17 cellular contexts compared by ENCODE assay signal in the genomic region with DNA sequence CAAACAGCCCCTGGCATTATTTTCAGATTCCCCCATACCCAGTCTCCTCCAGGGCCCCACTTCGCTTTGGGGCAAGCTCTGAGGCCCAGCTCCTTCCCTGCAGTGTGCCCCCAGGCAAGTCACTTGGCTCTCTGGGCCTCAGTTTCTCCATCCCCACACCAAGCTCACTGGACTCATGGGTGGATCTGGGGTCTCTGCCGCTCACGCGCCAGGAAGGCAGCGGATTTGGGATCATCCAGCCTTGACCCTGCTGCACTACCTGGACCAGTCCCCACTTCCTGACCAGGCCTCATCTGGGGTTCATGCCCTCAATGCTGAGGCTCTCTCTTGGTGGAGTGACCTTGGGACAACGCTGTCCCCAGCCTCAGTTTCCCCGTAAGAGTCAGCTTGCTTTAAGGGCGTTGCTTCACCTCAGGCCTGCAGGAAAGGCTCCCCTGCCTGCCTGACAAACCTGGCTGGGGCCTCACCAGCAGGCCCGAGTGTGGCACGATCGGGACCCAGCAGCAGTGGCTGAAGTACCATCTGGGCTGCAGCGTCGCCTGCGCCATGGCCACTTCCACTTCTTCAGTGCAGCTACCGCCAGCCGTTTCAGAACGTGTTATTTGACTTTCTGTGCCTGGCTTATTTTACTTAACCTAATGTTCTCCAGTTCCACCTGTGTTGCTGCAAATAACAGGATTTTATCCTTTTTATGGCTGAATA.
DNase-seq lines count a peak whose midpoint lies in the region; ATAC-seq and TF ChIP-seq lines count a peak whose summit lies in the region.
"Had no signal": no experiment of that assay in that cellular context is flagged by ENCODE, and none has a peak within 500 bp of the region (broad histone marks: within the 10 kb centered on the region; RNA-seq: fewer than 3 reads in every experiment).

No MANE protein-coding gene starts in this region.

- no peaks in the 10 kb centered on the region for H3K4me1 Mint-ChIP-seq in stimulated activated memory B cell treated with anti-CD40 and anti-IgM and Interleukin-4, amounts not matched to agents 10 μg/mL and 1 μg/mL and 100 μg/mL, for 72 hours
- H3K4me1 Mint-ChIP-seq: CD4-positive, alpha-beta memory T cell had no signal

- H2BK120ac ChIP-seq in mesendoderm (ENCODE audit: low read depth, low read length) = no peak overlapping the region

- H3K36me3 ChIP-seq in gastroesophageal sphincter = no peaks in the 10 kb centered on the region
- no peaks in the 10 kb centered on the region for H3K36me3 ChIP-seq in mesendoderm (ENCODE audit: control insufficient read depth, insufficient read depth, low read length)

- peak overlapping the region; percentile 15 for H2AK5ac ChIP-seq in mesendoderm (ENCODE audit: low read length)

- no peak overlapping the region for H3K9ac ChIP-seq in mesendoderm (ENCODE audit: low read length)
- H3K9ac ChIP-seq: GM23248 had no signal

- no peak overlapping the region for H3K4me2 ChIP-seq in mesendoderm (ENCODE audit: low read length)

- H3K27ac Mint-ChIP-seq in stimulated activated memory B cell treated with anti-CD40 and anti-IgM and Interleukin-4, amounts not matched to agents 10 μg/mL and 1 μg/mL and 100 μg/mL, for 72 hours = no peak overlapping the region
- H3K27ac Mint-ChIP-seq: CD4-positive, alpha-beta memory T cell; H9; HFFc6 had no signal

- no peak overlapping the region for H4K8ac ChIP-seq in mesendoderm (ENCODE audit: low read depth, low read length)

- H3K4me1 ChIP-seq in gastroesophageal sphincter (no peaks in the 10 kb centered on the region), mesendoderm (ENCODE audit: control insufficient read depth, low read depth, low read length) (peaks cover 5% of the 10 kb centered on the region)

- peak overlapping the region; percentile 44 for H3K56ac ChIP-seq in mesendoderm (ENCODE audit: low read length)

- H3K4me3 ChIP-seq in gastroesophageal sphincter (no peak overlapping the region), mesendoderm (ENCODE audit: low read length) (no peak overlapping the region)
- H3K4me3 ChIP-seq: GM23248 had no signal

- no peak overlapping the region for H3K23ac ChIP-seq in mesendoderm (ENCODE audit: low read length)

- no peaks in the 10 kb centered on the region for H3K9me3 ChIP-seq in gastroesophageal sphincter

- peak overlapping the region; percentile 63 for H3K18ac ChIP-seq in mesendoderm (ENCODE audit: low read length)

- TF ChIP-seq EP300 in gastroesophageal sphincter (IDR thresholded peaks at IDR 0.05) = no peak

- 97 to 99% methylated on average over 7 to 14 of the region's 17 CpGs for WGBS in gastroesophageal sphincter (ENCODE audit: low coverage in 1 of 2), 2 donors
- WGBS in mesendoderm (ENCODE audit: extremely low coverage, insufficient coverage, low lambda C conversion rate) = no CpG with 5 or more reads among the region's 17 CpGs

- no peak overlapping the region for H2BK15ac ChIP-seq in mesendoderm (replicated peaks; ENCODE audit: low read depth)

- no peak overlapping the region for H3K27ac ChIP-seq in gastroesophageal sphincter
- H3K27ac ChIP-seq in mesendoderm (ENCODE audit: low read depth, low read length) = no peak overlapping the region
- H3K27ac ChIP-seq: GM23248 had no signal

- no peak for DNase-seq in mesendoderm
- DNase-seq in GM03348 (ENCODE audit: low spot score) = no peak
- no peak for DNase-seq in GM13976 (ENCODE audit: low spot score)
- no peak for DNase-seq in stimulated activated CD4-positive, alpha-beta T cell treated with anti-CD3 and anti-CD28 coated beads, Interleukin-4, amount 100 ng/mL, for 1 hour
- DNase-seq: C1 segment of cervical spinal cord; Calu3; CD4-positive, alpha-beta memory T cell; COR-L47; DMS53; DMS79 treated with DMSO at 0.1 percent for 48 hours; GF-D8; GM23248; H9; HFFc6 had no signal

- H3K27me3 ChIP-seq in gastroesophageal sphincter (no peaks in the 10 kb centered on the region), mesendoderm (ENCODE audit: insufficient read depth, low read length, poor library complexity) (no peaks in the 10 kb centered on the region)

- H3K27me3 Mint-ChIP-seq in stimulated activated memory B cell treated with anti-CD40 and anti-IgM and Interleukin-4, amounts not matched to agents 10 μg/mL and 1 μg/mL and 100 μg/mL, for 72 hours = no peaks in the 10 kb centered on the region
- H3K27me3 Mint-ChIP-seq: CD4-positive, alpha-beta memory T cell had no signal

- H3K4me3 Mint-ChIP-seq in stimulated activated memory B cell treated with anti-CD40 and anti-IgM and Interleukin-4, amounts not matched to agents 10 μg/mL and 1 μg/mL and 100 μg/mL, for 72 hours = no peak overlapping the region
- H3K4me3 Mint-ChIP-seq: CD4-positive, alpha-beta memory T cell; H9; HFFc6 had no signal

- H2BK5ac ChIP-seq in mesendoderm (ENCODE audit: low read length) = peak overlapping the region; percentile 83

- in situ Hi-C loops in GM13976 (cut with MboI; ENCODE audit: low sequenced_read_pairs, unreplicated experiment) = no loop called here

- no peak for TF ChIP-seq CTCF in gastroesophageal sphincter (IDR thresholded peaks at IDR 0.05)
- TF ChIP-seq CTCF in GM13976 (IDR thresholded peaks at IDR 0.05; ENCODE audit: borderline replicate concordance, control extremely low read depth, extremely low read depth, insufficient read depth, missing control alignments) = no peak

- TF ChIP-seq POLR2A in gastroesophageal sphincter (IDR thresholded peaks at IDR 0.05) = no peak

- no peak overlapping the region for H4K5ac ChIP-seq in mesendoderm (ENCODE audit: low read length)

- H3K79me1 ChIP-seq in mesendoderm (ENCODE audit: low read length) = no peaks in the 10 kb centered on the region

- H3K36me3 Mint-ChIP-seq in stimulated activated memory B cell treated with anti-CD40 and anti-IgM and Interleukin-4, amounts not matched to agents 10 μg/mL and 1 μg/mL and 100 μg/mL, for 72 hours = no peaks in the 10 kb centered on the region
- H3K36me3 Mint-ChIP-seq: CD4-positive, alpha-beta memory T cell had no signal

- H3K79me2 ChIP-seq in mesendoderm (ENCODE audit: control insufficient read depth, insufficient read depth, low read length) = no peaks in the 10 kb centered on the region

- ATAC-seq in gastroesophageal sphincter = peak; percentile 22
- ATAC-seq in stimulated activated memory B cell treated with anti-CD40 and anti-IgM and Interleukin-4, amounts not matched to agents 10 μg/mL and 1 μg/mL and 100 μg/mL, for 72 hours = peak; percentile 27
- ATAC-seq: HCT116 had no signal

- H3K4ac ChIP-seq in mesendoderm (ENCODE audit: low read depth, low read length) = peak overlapping the region; percentile 58

- no peaks in the 10 kb centered on the region for H3K9me3 Mint-ChIP-seq in stimulated activated memory B cell treated with anti-CD40 and anti-IgM and Interleukin-4, amounts not matched to agents 10 μg/mL and 1 μg/mL and 100 μg/mL, for 72 hours
- H3K9me3 Mint-ChIP-seq: H9 had no signal
